2 cellular contexts compared by ENCODE assay signal in genomic region chr9:84652496-84653081, GRCh38.
TF ChIP-seq lines count a peak whose summit lies in the region.

No MANE protein-coding gene starts in this region.

TF ChIP-seq in HEK293, 187 proteins besides CTCF, POLR2A, EP300 and RAD21 (continued from another document):
- TF ChIP-seq ZNF280D (tag by site-specific recombination; IDR thresholded peaks at IDR 0.05) (no peak), OSR2 (tag by site-specific recombination; IDR thresholded peaks at IDR 0.05) (0 out of 2 replicates have a peak, but pooled peaks have one; percentile 31)
TF ChIP-seq in HEK293: peak in this region for 3.

TF ChIP-seq in endothelial cell of umbilical vein, 7 proteins besides CTCF, POLR2A, EP300 and RAD21 (continued from another document):
- TF ChIP-seq EZH2 (IDR thresholded peaks at IDR 0.05; ENCODE audit: borderline replicate concordance, low read depth, low read length, severe bottlenecking): no peak
- no peak for TF ChIP-seq FOS (IDR thresholded peaks at IDR 0.05; ENCODE audit: borderline replicate concordance, insufficient read depth, low read length)
- TF ChIP-seq MAX (IDR thresholded peaks at IDR 0.05; ENCODE audit: insufficient read depth, insufficient read length): no peak
- TF ChIP-seq JUN (IDR thresholded peaks at IDR 0.05; ENCODE audit: borderline replicate concordance, insufficient read depth, insufficient read length, low read depth): peak; percentile 23
TF ChIP-seq in endothelial cell of umbilical vein: peak in this region for 2.
